In the genomic region with DNA sequence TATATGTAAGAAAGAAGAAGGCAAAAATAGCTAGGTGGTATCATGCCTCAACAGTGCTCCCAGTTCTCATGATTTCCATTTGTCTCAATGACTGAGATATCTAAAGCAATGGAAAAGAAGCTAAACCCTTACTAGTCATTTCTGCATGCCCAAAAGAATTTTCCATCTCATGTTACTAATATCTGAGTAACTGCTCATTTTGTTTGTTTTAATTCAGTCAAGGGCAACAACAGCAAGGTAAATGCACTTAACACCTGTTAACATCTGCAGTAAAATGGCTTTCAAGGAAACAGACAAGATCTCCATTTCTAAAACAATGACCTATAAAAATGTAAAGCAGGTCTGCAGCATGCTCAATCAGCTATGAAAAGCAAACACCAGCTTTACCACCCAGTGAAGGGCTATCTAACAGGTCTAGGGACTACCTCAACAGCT, we compare ENCODE assay signal across 15 cellular contexts. TPM values are rescaled to one million over a fixed set of nuclear protein-coding genes. Genes with fewer than 3 reads are reported as not detected.
A peak's percentile ranks its signal among the peaks of the same experiment; 100 is the strongest.
DNase-seq lines count a peak whose midpoint lies in the region; ATAC-seq and TF ChIP-seq lines count a peak whose summit lies in the region.
"Had no signal": no experiment of that assay in that cellular context is flagged by ENCODE, and none has a peak within 500 bp of the region (broad histone marks: within the 10 kb centered on the region; RNA-seq: fewer than 3 reads in every experiment).

No MANE protein-coding gene starts in this region.

- TF ChIP-seq CTCF in left ventricle myocardium inferior (IDR thresholded peaks at IDR 0.05; ENCODE audit: borderline replicate concordance) (no peak), VCaP (conservative IDR thresholded peaks at IDR 0.05) (no peak), omental fat pad (IDR thresholded peaks at IDR 0.05) (no peak), Peyer's patch (IDR thresholded peaks at IDR 0.05) (no peak)

- DNase-seq in left ventricle myocardium inferior (no peak), Right ventricle myocardium superior (no peak), NAMALWA (ENCODE audit: low spot score) (peak; percentile 44), omental fat pad (ENCODE audit: low spot score) (no peak), NCI-H2227 treated with DMSO at 0.1 percent for 48 hours (lab: John Stamatoyannopoulos, UW) (no peak), Peyer's patch (no peak)
- no peak for DNase-seq in stimulated activated effector memory CD8-positive, alpha-beta T cell treated with anti-CD3 and anti-CD28 coated beads, Interleukin-12 subunit alpha, Interleukin-12 subunit beta, amount 100 ng/mL, for 72 hours (ENCODE audit: low spot score in 2 of 2)
- DNase-seq: activated CD4-positive, CD25-positive, alpha-beta regulatory T cell treated with anti-CD3 and anti-CD28 coated beads, Interleukin-2, amount 50 U/mL, for 72 hours; AML-193; amygdala; cortex of kidney; esophagus squamous epithelium; T-cell; thyroid gland had no signal

- no peaks in the 10 kb centered on the region for H3K9me3 Mint-ChIP-seq in stimulated activated effector memory CD8-positive, alpha-beta T cell treated with anti-CD3 and anti-CD28 coated beads, Interleukin-12 subunit alpha, Interleukin-12 subunit beta, amount 100 ng/mL, for 72 hours
- H3K9me3 Mint-ChIP-seq: T-cell had no signal

- H3K4me3 Mint-ChIP-seq in stimulated activated effector memory CD8-positive, alpha-beta T cell treated with anti-CD3 and anti-CD28 coated beads, Interleukin-12 subunit alpha, Interleukin-12 subunit beta, amount 100 ng/mL, for 72 hours, result no peak overlapping the region
- H3K4me3 Mint-ChIP-seq: T-cell had no signal

- ATAC-seq in Right ventricle myocardium superior (ENCODE audit: poor library complexity) (no peak), omental fat pad (ENCODE audit: low FRiP score) (no peak)
- ATAC-seq in stimulated activated effector memory CD8-positive, alpha-beta T cell treated with anti-CD3 and anti-CD28 coated beads, Interleukin-12 subunit alpha, Interleukin-12 subunit beta, amount 100 ng/mL, for 72 hours, result no peak
- ATAC-seq: T-cell had no signal

- H3K27ac ChIP-seq in left ventricle myocardium inferior (replicated peaks) (peak overlapping the region; percentile 74), VCaP (peak overlapping the region; percentile 37), Peyer's patch (no peak overlapping the region)
- H3K27ac ChIP-seq: esophagus squamous epithelium, thyroid gland had no signal

- H3K27me3 ChIP-seq in left ventricle myocardium inferior (ENCODE audit: low read depth), result no peaks in the 10 kb centered on the region
- no peaks in the 10 kb centered on the region for H3K27me3 ChIP-seq in Peyer's patch
- H3K27me3 ChIP-seq: esophagus squamous epithelium, thyroid gland had no signal

- TF ChIP-seq POLR2A in Peyer's patch (IDR thresholded peaks at IDR 0.05), result no peak

- H3K27ac Mint-ChIP-seq in stimulated activated effector memory CD8-positive, alpha-beta T cell treated with anti-CD3 and anti-CD28 coated beads, Interleukin-12 subunit alpha, Interleukin-12 subunit beta, amount 100 ng/mL, for 72 hours, result peak overlapping the region; percentile 68

- H3K9me3 ChIP-seq in left ventricle myocardium inferior (replicated peaks) (no peaks in the 10 kb centered on the region), Peyer's patch (no peaks in the 10 kb centered on the region)
- H3K9me3 ChIP-seq: esophagus squamous epithelium, thyroid gland had no signal

- intact Hi-C loops in left ventricle myocardium inferior (cut with micrococcal nuclease), result no loop called here
- intact Hi-C loops in Right ventricle myocardium superior (cut with DNase I), result no loop called here

- peaks cover 62% of the 10 kb centered on the region for H3K36me3 ChIP-seq in left ventricle myocardium inferior
- H3K36me3 ChIP-seq in Peyer's patch, result peaks cover 0 to 68% (median 0%) of the 10 kb centered on the region in 3 donors
- H3K36me3 ChIP-seq: thyroid gland had no signal

- H3K4me1 Mint-ChIP-seq in stimulated activated effector memory CD8-positive, alpha-beta T cell treated with anti-CD3 and anti-CD28 coated beads, Interleukin-12 subunit alpha, Interleukin-12 subunit beta, amount 100 ng/mL, for 72 hours, result peaks cover 16% of the 10 kb centered on the region

- peaks cover 55% of the 10 kb centered on the region for H3K36me3 Mint-ChIP-seq in stimulated activated effector memory CD8-positive, alpha-beta T cell treated with anti-CD3 and anti-CD28 coated beads, Interleukin-12 subunit alpha, Interleukin-12 subunit beta, amount 100 ng/mL, for 72 hours

- H3K4me1 ChIP-seq in left ventricle myocardium inferior, result peaks cover 70% of the 10 kb centered on the region
- no peaks in the 10 kb centered on the region for H3K4me1 ChIP-seq in Peyer's patch

- H3K4me3 ChIP-seq in left ventricle myocardium inferior, result no peak overlapping the region
- H3K4me3 ChIP-seq in Peyer's patch, result no peak overlapping the region
- H3K4me3 ChIP-seq: esophagus squamous epithelium, thyroid gland had no signal

RNA-seq across cellular contexts. Expression of a gene that starts 19.4 kb away (rescaled TPM):
- total RNA-seq in left ventricle myocardium inferior, result 3.4 TPM
- 4.2 TPM for total RNA-seq in Right ventricle myocardium superior
- 10 to 100 TPM; 12.4 to 45.6 (median 18.3) TPM for total RNA-seq in omental fat pad
- total RNA-seq in Peyer's patch, result 1 to 10 TPM; 2.4 to 9.4 (median 5.9) TPM

RNA-seq across cellular contexts. Expression of a gene that starts 55.2 kb away (rescaled TPM):
- total RNA-seq in left ventricle myocardium inferior (1.3 TPM), Right ventricle myocardium superior (0.54 TPM), omental fat pad (10 to 100 TPM in 2 of 4 donors, 1 to 10 TPM in 2; 3.1 to 28.8 (median 8.8) TPM), Peyer's patch (10 to 100 TPM in 1 of 4 donors, 1 to 10 TPM in 3; 1.8 to 17.3 (median 3.4) TPM)

Comparison
In these comparisons a context has a peak if more than half of its experiments do, and no peak if none do; other contexts are left out.
1. H3K27ac ChIP-seq: peak in left ventricle myocardium inferior (single experiment) and VCaP (single experiment); none in Peyer's patch (0 of 4).